10 cellular contexts compared by ENCODE assay signal in the genomic region with DNA sequence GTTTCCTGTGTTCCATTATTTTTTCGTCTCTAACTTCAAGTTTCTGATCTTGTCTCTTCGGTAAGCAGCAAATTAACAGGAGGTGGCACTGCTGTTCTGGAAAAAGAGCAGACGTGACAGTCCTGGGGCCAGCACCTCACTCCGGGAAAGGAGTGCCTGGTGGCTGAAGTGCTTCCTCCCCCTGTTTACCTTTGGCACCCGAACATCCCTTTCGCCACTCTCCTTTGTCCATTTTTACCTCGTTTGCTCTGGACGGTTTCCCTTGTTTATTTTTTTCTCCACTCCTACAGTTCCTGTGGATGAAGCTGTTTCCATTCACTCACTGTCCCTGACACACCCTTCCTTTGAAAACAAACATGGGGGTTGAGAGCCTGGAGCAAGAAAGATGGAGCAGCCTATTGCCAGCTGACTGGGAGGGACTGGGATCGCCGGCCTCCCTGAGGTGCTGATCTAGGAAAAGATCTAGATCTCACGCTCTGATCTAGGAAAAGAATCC. TPM values are rescaled to one million over a fixed set of nuclear protein-coding genes. Genes with fewer than 3 reads are reported as not detected.
DNase-seq lines count a peak whose midpoint lies in the region; ATAC-seq and TF ChIP-seq lines count a peak whose summit lies in the region.
"Had no signal": no experiment of that assay in that cellular context is flagged by ENCODE, and none has a peak within 500 bp of the region (broad histone marks: within the 10 kb centered on the region; RNA-seq: fewer than 3 reads in every experiment).

No MANE protein-coding gene starts in this region.

- no peak overlapping the region for H4K8ac ChIP-seq in trophoblast cell (ENCODE audit: low read depth, low read length)

- H3K9me3 ChIP-seq in Panc1 (ENCODE audit: control insufficient read depth, insufficient read depth, low read depth, low read length): no peaks in the 10 kb centered on the region
- H3K9me3 ChIP-seq in trophoblast cell (ENCODE audit: insufficient read depth, low read depth, low read length): no peaks in the 10 kb centered on the region

- no peak overlapping the region for H2AK5ac ChIP-seq in trophoblast cell (ENCODE audit: low read length)

- intact Hi-C loops in Calu3 (cut with micrococcal nuclease; ENCODE audit: unreplicated experiment): loop anchor here (5.0 kb wide), 1 partner anchor 43 kb away; a partner anchor contains a TSS
- intact Hi-C loops in Panc1 (cut with micrococcal nuclease; ENCODE audit: unreplicated experiment): no loop called here
- intact Hi-C loops in activated naive CD4-positive, alpha-beta T cell treated with anti-CD3 and anti-CD28 coated beads for 36 hours (cut with micrococcal nuclease): no loop called here

- ATAC-seq in Panc1 (peak; percentile 75), GM18511 (IDR thresholded peaks at IDR 0.05; ENCODE audit: unreplicated experiment) (no peak), GM21515 (IDR thresholded peaks at IDR 0.05; ENCODE audit: unreplicated experiment) (no peak)

- in situ Hi-C loops in Panc1 (cut with HindIII; ENCODE audit: low pct_unique_long_range_greater_than_20kb, low sequenced_read_pairs): loop anchor here (5.0 kb wide), 1 partner anchor 68 kb away; no protein-coding TSS in a partner anchor

- no peak overlapping the region for H3K4ac ChIP-seq in trophoblast cell (ENCODE audit: low read depth, low read length)

- H2BK120ac ChIP-seq in trophoblast cell (ENCODE audit: insufficient read depth, low read length, poor library complexity): no peak overlapping the region

- H3K4me1 Mint-ChIP-seq in Calu3 (ENCODE audit: low read depth, unreplicated experiment): peaks cover 39% of the 10 kb centered on the region
- H3K4me1 Mint-ChIP-seq in activated naive CD4-positive, alpha-beta T cell treated with anti-CD3 and anti-CD28 coated beads for 36 hours (ENCODE audit: low read depth): peaks cover 26% of the 10 kb centered on the region

- H2AFZ ChIP-seq in trophoblast cell (ENCODE audit: insufficient read depth, low read length, poor library complexity): no peak overlapping the region

- no peak overlapping the region for H3K4me2 ChIP-seq in trophoblast cell (ENCODE audit: low read length)

- H3K23ac ChIP-seq in trophoblast cell (ENCODE audit: low read length): no peak overlapping the region

- BruUV-seq in Calu3 (replicated peaks; lab: Mats Ljungman, UMichigan): no TSS peak
- BruUV-seq in Panc1 (replicated peaks; lab: Mats Ljungman, UMichigan): no TSS peak

- peak overlapping the region; percentile 63 for H3K27ac Mint-ChIP-seq in Calu3 (ENCODE audit: unreplicated experiment)
- H3K27ac Mint-ChIP-seq in activated naive CD4-positive, alpha-beta T cell treated with anti-CD3 and anti-CD28 coated beads for 36 hours: no peak overlapping the region

- CTCF ChIA-PET in Calu3 (lab: Charles Lee) (interaction anchor here (0.6 to 2.0 kb wide), 5 partner anchors 42 to 122 kb away, joined by 3 to 13 read pairs (median 3); a partner anchor contains a TSS), Panc1 (lab: Charles Lee) (interaction anchor here (1.3 kb wide), 1 partner anchor 68 kb away, joined by 9 read pairs; no protein-coding TSS in a partner anchor)
- CTCF ChIA-PET in activated naive CD4-positive, alpha-beta T cell treated with anti-CD3 and anti-CD28 coated beads for 36 hours (lab: Charles Lee): interaction anchor here (0.9 to 1.2 kb wide), 2 partner anchors 9 to 38 kb away, joined by 3 read pairs; no protein-coding TSS in a partner anchor

- H2BK12ac ChIP-seq in trophoblast cell (ENCODE audit: low read length): no peak overlapping the region

- peak; percentile 60 for DNase-seq in Calu3
- no peak for DNase-seq in Panc1 (ENCODE audit: low read depth, low spot score)
- peak in 1 of 2 donors; percentile 51 for DNase-seq in foreskin fibroblast
- DNase-seq in trophoblast cell: peak; percentile 91
- no peak for DNase-seq in activated naive CD4-positive, alpha-beta T cell treated with anti-CD3 and anti-CD28 coated beads for 36 hours
- DNase-seq in activated CD4-positive, CD25-positive, alpha-beta regulatory T cell treated with anti-CD3 and anti-CD28 coated beads, Interleukin-2, amount 50 U/mL, for 72 hours: no peak
- DNase-seq: activated gamma-delta T cell treated with Interleukin-2 at 50 U/mL for 16 hours had no signal

- peak overlapping the region; percentile 9 for H4K91ac ChIP-seq in trophoblast cell (ENCODE audit: low read depth, low read length)

- no peak overlapping the region for H3K14ac ChIP-seq in trophoblast cell (ENCODE audit: low read length)

- no peak overlapping the region for H4K12ac ChIP-seq in trophoblast cell (ENCODE audit: low read depth, low read length)

- H3K36me3 Mint-ChIP-seq in Calu3 (ENCODE audit: insufficient read depth, unreplicated experiment): peaks cover 43% of the 10 kb centered on the region
- peaks cover 7% of the 10 kb centered on the region for H3K36me3 Mint-ChIP-seq in activated naive CD4-positive, alpha-beta T cell treated with anti-CD3 and anti-CD28 coated beads for 36 hours (ENCODE audit: low read depth)

- WGBS in trophoblast cell (ENCODE audit: extremely low coverage, insufficient coverage, insufficient read length): no CpG with 5 or more reads among the region's 11 CpGs

- peak overlapping the region; percentile 66 for H3K27ac ChIP-seq in Panc1 (ENCODE audit: low read length)
- H3K27ac ChIP-seq in trophoblast cell (ENCODE audit: low read depth, low read length): peak overlapping the region; percentile 55

- H3K9me3 Mint-ChIP-seq in Calu3 (ENCODE audit: low read depth, unreplicated experiment): no peaks in the 10 kb centered on the region
- no peaks in the 10 kb centered on the region for H3K9me3 Mint-ChIP-seq in activated naive CD4-positive, alpha-beta T cell treated with anti-CD3 and anti-CD28 coated beads for 36 hours

- peaks cover 8% of the 10 kb centered on the region for H3K79me2 ChIP-seq in trophoblast cell (ENCODE audit: control insufficient read depth, insufficient read depth, low read length, poor library complexity)

- H3K36me3 ChIP-seq in Panc1 (ENCODE audit: control insufficient read depth, insufficient read depth, low read length) (0 out of 2 replicates have a peak, but pooled peaks cover 3% of the 10 kb centered on the region), trophoblast cell (ENCODE audit: control insufficient read depth in 1 of 2, insufficient read depth in 2 of 2, low read length in 2 of 2) (peaks cover 12 to 17% of the 10 kb centered on the region in 2 experiments)

- H3K18ac ChIP-seq in trophoblast cell (ENCODE audit: low read length): no peak overlapping the region

- H2BK5ac ChIP-seq in trophoblast cell (ENCODE audit: low read depth, low read length, poor library complexity): no peak overlapping the region

- no peak overlapping the region for H3K4me3 Mint-ChIP-seq in Calu3 (ENCODE audit: low read depth, unreplicated experiment)
- no peak overlapping the region for H3K4me3 Mint-ChIP-seq in activated naive CD4-positive, alpha-beta T cell treated with anti-CD3 and anti-CD28 coated beads for 36 hours

- H3K27me3 ChIP-seq in Panc1 (ENCODE audit: control insufficient read depth, insufficient read depth, low read length): no peaks in the 10 kb centered on the region
- no peaks in the 10 kb centered on the region for H3K27me3 ChIP-seq in trophoblast cell (ENCODE audit: insufficient read depth, low read length)

- TF ChIP-seq CTCF in Calu3 (IDR thresholded peaks at IDR 0.05; ENCODE audit: unreplicated experiment) (no peak), Panc1 (IDR thresholded peaks at IDR 0.05) (no peak; the same call in 1 of the 2 replicates), foreskin fibroblast (IDR thresholded peaks at IDR 0.05; ENCODE audit: low read depth, low read length) (peak; percentile 9)

- H3K27me3 Mint-ChIP-seq in Calu3 (ENCODE audit: unreplicated experiment): no peaks in the 10 kb centered on the region
- H3K27me3 Mint-ChIP-seq in activated naive CD4-positive, alpha-beta T cell treated with anti-CD3 and anti-CD28 coated beads for 36 hours (ENCODE audit: low read depth): no peaks in the 10 kb centered on the region

- POLR2A ChIA-PET in Panc1 (lab: Charles Lee): no interaction called here

- H3K4me3 ChIP-seq in Panc1 (ENCODE audit: low read depth in 2 of 2, low read length in 2 of 2) (no peak overlapping the region), foreskin fibroblast (ENCODE audit: low read depth in 1 of 2, low read length in 2 of 2) (no peak overlapping the region), trophoblast cell (ENCODE audit: low read depth, low read length) (no peak overlapping the region)

- H3K4me1 ChIP-seq in Panc1 (ENCODE audit: control insufficient read depth, insufficient read depth, low read length) (peaks cover 40% of the 10 kb centered on the region), trophoblast cell (ENCODE audit: control insufficient read depth in 1 of 2, insufficient read depth in 2 of 2, low read length in 2 of 2) (peaks cover 17 to 30% of the 10 kb centered on the region in 2 experiments)

- no peak overlapping the region for H3K9ac ChIP-seq in trophoblast cell (ENCODE audit: low read length)

- H3K79me1 ChIP-seq in trophoblast cell (ENCODE audit: low read length): peaks cover 12% of the 10 kb centered on the region

RNA-seq across cellular contexts. Expression of a gene that starts 12.6 kb away (rescaled TPM):
- total RNA-seq in Calu3 (2022) (96.4 and 98.4 TPM in 2 replicates), Panc1 (2021; ENCODE audit: unreplicated experiment) (138 TPM)
- 89.8 TPM for polyA plus RNA-seq in Panc1 (2012; ENCODE audit: insufficient read length)
- 75.6 and 77.7 TPM in 2 replicates for polyA plus RNA-seq in trophoblast cell (2013)
- 10 to 100 TPM; 68.3 TPM for total RNA-seq in activated naive CD4-positive, alpha-beta T cell treated with anti-CD3 and anti-CD28 coated beads for 36 hours

RNA-seq across cellular contexts. Expression of a gene that starts 12.8 kb away (rescaled TPM):
- total RNA-seq in Calu3 (2022) (71.3 and 87.3 TPM in 2 replicates), Panc1 (2021; ENCODE audit: unreplicated experiment) (46.1 TPM)
- 34.1 TPM for polyA plus RNA-seq in Panc1 (2012; ENCODE audit: insufficient read length)
- 15.8 and 16.4 TPM in 2 replicates for polyA plus RNA-seq in trophoblast cell (2013)
- total RNA-seq in activated naive CD4-positive, alpha-beta T cell treated with anti-CD3 and anti-CD28 coated beads for 36 hours: 10 to 100 TPM; 36.2 to 44.0 TPM

RNA-seq across cellular contexts. Expression of a gene that starts 41.5 kb away (rescaled TPM):
- 253 and 301 TPM in 2 replicates for total RNA-seq in Calu3 (2022)
- 100 TPM for total RNA-seq in Panc1 (2021; ENCODE audit: unreplicated experiment)
- 115 TPM for polyA plus RNA-seq in Panc1 (2012; ENCODE audit: insufficient read length)
- polyA plus RNA-seq in trophoblast cell (2013): 81.0 and 90.8 TPM in 2 replicates
- 1 to 10 TPM in 1 of 2 experiments, under 1 TPM in 1; 0.83 to 1.0 TPM for total RNA-seq in activated naive CD4-positive, alpha-beta T cell treated with anti-CD3 and anti-CD28 coated beads for 36 hours
- total RNA-seq: G401 had no signal

RNA-seq across cellular contexts. Expression of a gene that starts 46.5 kb away (rescaled TPM):
- total RNA-seq in Calu3 (2022) (1.9 and 3.5 TPM in 2 replicates), Panc1 (2021; ENCODE audit: unreplicated experiment) (0.10 TPM)
- 0.24 TPM for polyA plus RNA-seq in Panc1 (2012; ENCODE audit: insufficient read length)
- 0.37 and 0.38 TPM in 2 replicates for polyA plus RNA-seq in trophoblast cell (2013)
- not detected for total RNA-seq in activated naive CD4-positive, alpha-beta T cell treated with anti-CD3 and anti-CD28 coated beads for 36 hours
- total RNA-seq: G401 had no signal

Comparison
In these comparisons a context has a peak if more than half of its experiments do, and no peak if none do; other contexts are left out.
1. DNase-seq: peak in Calu3 (single experiment) and trophoblast cell (2 of 2); none in Panc1 (single experiment), activated naive CD4-positive, alpha-beta T cell treated with anti-CD3 and anti-CD28 coated beads for 36 hours (single experiment) and activated CD4-positive, CD25-positive, alpha-beta regulatory T cell treated with anti-CD3 and anti-CD28 coated beads, Interleukin-2, amount 50 U/mL, for 72 hours (single experiment).
2. RNA of a gene that starts 41.5 kb away (total RNA-seq): 253 to 301 TPM in Calu3 and 100 TPM in Panc1 (single experiment); 0.83 to 1.0 TPM in activated naive CD4-positive, alpha-beta T cell treated with anti-CD3 and anti-CD28 coated beads for 36 hours; every median in the first group is over 10 times any median in the second.